In the genomic region with DNA sequence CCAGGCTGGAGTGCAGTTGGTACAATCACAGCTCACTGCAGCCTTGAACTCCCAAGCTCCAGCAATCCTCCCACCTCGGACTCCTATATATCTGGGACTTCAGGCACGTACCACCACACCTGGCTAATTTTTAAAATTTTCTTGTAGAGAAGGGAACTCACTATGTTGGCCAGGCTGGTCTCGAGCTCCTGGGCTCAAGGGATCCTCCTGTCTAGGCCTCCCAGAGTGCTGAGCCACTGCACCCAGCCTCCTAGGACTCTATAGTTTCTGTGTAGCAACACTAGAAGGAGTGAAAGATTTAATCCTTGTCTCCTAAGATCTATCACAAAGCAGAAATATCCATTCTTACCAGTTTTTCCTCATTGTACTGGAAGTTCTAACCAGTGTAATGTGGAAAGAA, we compare ENCODE assay signal across 1 cellular context.
TF ChIP-seq lines count a peak whose summit lies in the region.

No MANE protein-coding gene starts in this region.

TF ChIP-seq in IMR-90, 13 proteins besides CTCF, POLR2A, EP300 and RAD21:
- no peak for TF ChIP-seq MAFK (IDR thresholded peaks at IDR 0.05; ENCODE audit: low read depth, low read length)
